Comparison of ENCODE assay signal across 17 cellular contexts in genomic region chr1:6811587-6811986, GRCh38.
"Had no signal": no experiment of that assay in that cellular context is flagged by ENCODE, and none has a peak within 500 bp of the region (broad histone marks: within the 10 kb centered on the region; RNA-seq: fewer than 3 reads in every experiment).

No MANE protein-coding gene starts in this region.

- DNase-seq: activated CD4-positive, CD25-positive, alpha-beta regulatory T cell treated with anti-CD3 and anti-CD28 coated beads, Interleukin-2, amount 50 U/mL, for 72 hours; activated CD8-positive, alpha-beta memory T cell treated with anti-CD3 and anti-CD28 coated beads for 24 hours; activated CD8-positive, alpha-beta memory T cell treated with anti-CD3 and anti-CD28 coated beads, Interleukin-2, amount 50 U/mL, for 48 hours; activated effector memory CD4-positive, alpha-beta T cell treated with Interleukin-2 at 50 U/mL for 16 hours; activated naive CD4-positive, alpha-beta T cell treated with anti-CD3 and anti-CD28 coated beads, Interleukin-2, amount 50 U/mL, for 16 hours; activated T-cell treated with anti-CD3 and anti-CD28 coated beads, Interleukin-2, amount 50 U/mL, for 48 hours; effector memory CD8-positive, alpha-beta T cell; foreskin keratinocyte; mesendoderm; naive thymus-derived CD8-positive, alpha-beta T cell; sigmoid colon; stimulated activated naive B cell treated with anti-CD40 and anti-IgM and Interleukin-4, amounts not matched to agents 10 μg/mL and 1 μg/mL and 100 μg/mL, for 72 hours had no signal

- H3K9ac ChIP-seq: parathyroid adenoma had no signal

- H2AFZ ChIP-seq: parathyroid adenoma had no signal

- H3K9me3 ChIP-seq: neutrophil, sigmoid colon, tibial nerve, vagina had no signal

- H3K27ac ChIP-seq: cardiac muscle cell, foreskin keratinocyte, neutrophil, parathyroid adenoma, sigmoid colon, tibial nerve, vagina had no signal

- H3K4me3 ChIP-seq: cardiac muscle cell, sigmoid colon, tibial nerve, vagina had no signal

- ATAC-seq: effector memory CD8-positive, alpha-beta T cell; foreskin keratinocyte; naive thymus-derived CD8-positive, alpha-beta T cell; stimulated activated naive B cell treated with anti-CD40 and anti-IgM and Interleukin-4, amounts not matched to agents 10 μg/mL and 1 μg/mL and 100 μg/mL, for 72 hours had no signal

- H3K27me3 ChIP-seq: cardiac muscle cell, foreskin keratinocyte, neutrophil, sigmoid colon, tibial nerve, vagina had no signal

- H3K4me1 ChIP-seq: foreskin keratinocyte, vagina had no signal

- H3K36me3 ChIP-seq: cardiac muscle cell, neutrophil, sigmoid colon, tibial nerve, vagina had no signal
